In the genomic region with DNA sequence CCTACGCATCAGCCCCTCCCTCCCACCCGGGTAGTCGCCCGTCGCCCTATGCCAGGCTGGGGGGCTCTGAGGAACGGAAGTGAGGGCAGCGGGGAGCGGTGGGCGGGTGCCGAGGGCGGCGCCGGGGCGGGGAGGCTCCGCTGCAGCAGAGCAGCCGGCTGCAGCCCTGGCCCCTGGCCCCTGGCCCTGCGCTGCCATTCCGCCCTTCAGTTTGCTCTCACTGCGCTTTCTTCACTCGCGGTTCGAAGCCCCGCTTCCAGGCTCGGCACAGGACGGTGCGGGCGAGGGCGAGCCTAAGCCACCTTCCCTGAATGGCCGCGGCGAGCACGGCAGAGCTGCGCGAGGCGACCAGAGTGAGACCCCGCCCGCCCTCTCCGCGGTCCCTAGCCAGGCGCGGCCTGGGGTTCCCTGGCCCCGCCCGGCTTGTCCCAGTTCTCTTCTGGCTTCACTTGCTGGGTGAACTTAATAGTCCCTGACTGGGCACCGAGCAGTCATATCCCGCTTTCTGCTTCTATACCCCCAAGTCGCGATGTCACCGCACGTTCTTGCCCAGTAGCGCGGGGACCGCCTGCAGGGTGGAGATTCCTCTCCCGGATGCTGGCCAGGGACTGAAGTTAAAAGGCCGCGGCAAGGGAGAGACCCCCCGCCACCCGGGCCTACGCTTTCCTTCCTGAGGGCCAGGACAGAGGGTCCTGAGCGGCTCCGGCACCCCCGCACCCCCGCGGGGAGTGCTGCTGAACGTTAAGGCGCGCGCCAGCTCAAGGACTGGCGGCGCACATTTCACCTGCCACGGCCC, we compare ENCODE assay signal across 8 cellular contexts. TPM values are rescaled to one million over a fixed set of nuclear protein-coding genes. Genes with fewer than 3 reads are reported as not detected.
DNase-seq lines count a peak whose midpoint lies in the region; ATAC-seq, FAIRE-seq and TF ChIP-seq lines count a peak whose summit lies in the region.

No MANE protein-coding gene starts in this region.

- H3K23ac ChIP-seq in mesenchymal stem cell (ENCODE audit: low read length in 2 of 2), result peak overlapping the region in 1 of 2 experiments; percentile 34

- H2BK5ac ChIP-seq in mesenchymal stem cell (ENCODE audit: low read depth, low read length, poor library complexity, severe bottlenecking), result no peak overlapping the region

- no peak overlapping the region for H2BK12ac ChIP-seq in mesenchymal stem cell (ENCODE audit: low read length in 2 of 2)

- H3K79me1 ChIP-seq in mesenchymal stem cell (replicated peaks; ENCODE audit: low read length, poor library complexity, severe bottlenecking), result peaks cover 16% of the 10 kb centered on the region

- peak overlapping the region in 1 of 2 experiments; percentile 63 for H3K18ac ChIP-seq in mesenchymal stem cell (ENCODE audit: low read depth in 1 of 2, low read length in 2 of 2)

- 0 out of 2 replicates have a peak, but pooled peaks cover 10% of the 10 kb centered on the region for H3K9me3 ChIP-seq in OCI-LY3 (ENCODE audit: insufficient read depth, low read length)
- H3K9me3 ChIP-seq in colonic mucosa, result no peaks in the 10 kb centered on the region
- peaks cover 2% of the 10 kb centered on the region for H3K9me3 ChIP-seq in mesenchymal stem cell (ENCODE audit: control insufficient read depth, low read length)
- no peaks in the 10 kb centered on the region for H3K9me3 ChIP-seq in upper lobe of left lung

- no peak overlapping the region for H2BK15ac ChIP-seq in mesenchymal stem cell (ENCODE audit: low read depth, poor library complexity, severe bottlenecking)

- H4K20me1 ChIP-seq in OCI-LY3 (ENCODE audit: insufficient read depth, low read length), result no peaks in the 10 kb centered on the region

- peak overlapping the region; percentile 89 for H3K4me2 ChIP-seq in OCI-LY3 (ENCODE audit: low read length)
- H3K4me2 ChIP-seq in mesenchymal stem cell (ENCODE audit: low read length, poor library complexity, severe bottlenecking), result peak overlapping the region; percentile 94

- no peak overlapping the region for H4K91ac ChIP-seq in mesenchymal stem cell (ENCODE audit: low read length)

- peak; percentile 40 for ATAC-seq in HG02870 (IDR thresholded peaks at IDR 0.05; ENCODE audit: unreplicated experiment)
- ATAC-seq in upper lobe of left lung (ENCODE audit: low FRiP score in 2 of 2), result peak; percentile 62 to 84

- TF ChIP-seq EP300 in upper lobe of left lung (IDR thresholded peaks at IDR 0.05), result no peak

- H2BK120ac ChIP-seq in mesenchymal stem cell (ENCODE audit: low read depth, low read length), result no peak overlapping the region

- peak; percentile 45 for DNase-seq in activated T-cell treated with anti-CD3 and anti-CD28 coated beads, Interleukin-2, amount 50 U/mL, for 1 hour
- no peak for DNase-seq in activated T-cell treated with anti-CD3 and anti-CD28 coated beads, Interleukin-2, amount 50 U/mL, for 48 hours
- DNase-seq in colonic mucosa (peak; percentile 51), mesenchymal stem cell (peak; percentile 38), upper lobe of left lung (peak in 1 of 2 donors; percentile 82), D721Med (ENCODE audit: insufficient read length, low spot score) (no peak)

- no peak for FAIRE-seq in D721Med (lab: Jason Lieb, UNC)

- H3K27ac ChIP-seq in OCI-LY3 (ENCODE audit: low read length) (peak overlapping the region; percentile 39), colonic mucosa (peak overlapping the region; percentile 93), mesenchymal stem cell (ENCODE audit: low read length, poor library complexity, severe bottlenecking) (no peak overlapping the region), upper lobe of left lung (peak overlapping the region in 1 of 4 donors; percentile 46)

- H4K8ac ChIP-seq in mesenchymal stem cell (ENCODE audit: low read length), result peak overlapping the region; percentile 2

- intact Hi-C loops in colonic mucosa (cut with DNase I), result no loop called here

- peaks cover 38% of the 10 kb centered on the region for H3K79me2 ChIP-seq in OCI-LY3 (ENCODE audit: low read length)

- H3K36me3 ChIP-seq in OCI-LY3 (replicated peaks; ENCODE audit: low read depth, low read length) (peaks cover 27% of the 10 kb centered on the region), colonic mucosa (no peaks in the 10 kb centered on the region), mesenchymal stem cell (ENCODE audit: control insufficient read depth in 1 of 2, insufficient read depth in 2 of 2, low read depth in 1 of 2, low read length in 2 of 2) (peaks cover 0 to 4% of the 10 kb centered on the region in 2 experiments), upper lobe of left lung (no peaks in the 10 kb centered on the region)

- H3K4ac ChIP-seq in mesenchymal stem cell (ENCODE audit: low read depth in 1 of 2, low read length in 2 of 2), result no peak overlapping the region

- H3K4me1 ChIP-seq in OCI-LY3 (ENCODE audit: low read length), result peaks cover 13% of the 10 kb centered on the region
- no peaks in the 10 kb centered on the region for H3K4me1 ChIP-seq in colonic mucosa
- H3K4me1 ChIP-seq in mesenchymal stem cell (ENCODE audit: control insufficient read depth, insufficient read depth, low read depth, low read length), result peaks cover 6% of the 10 kb centered on the region
- peaks cover 15 to 25% (median 19%) of the 10 kb centered on the region in 4 donors for H3K4me1 ChIP-seq in upper lobe of left lung

- under 1% methylated on average over 60 of the region's 70 CpGs for WGBS in mesenchymal stem cell
- WGBS in upper lobe of left lung, 2 donors, result 4% methylated on average over 13 to 45 of the region's 70 CpGs

- no peak for TF ChIP-seq CTCF in OCI-LY3 (IDR thresholded peaks at IDR 0.05; ENCODE audit: low read depth, low read length)
- no peak for TF ChIP-seq CTCF in colonic mucosa (IDR thresholded peaks at IDR 0.05)
- TF ChIP-seq CTCF in upper lobe of left lung (IDR thresholded peaks at IDR 0.05), result no peak
- TF ChIP-seq CTCF in D721Med (IDR thresholded peaks at IDR 0.05; ENCODE audit: insufficient read depth, missing control alignments), result no peak

- H3K9ac ChIP-seq in OCI-LY3 (ENCODE audit: low read length) (peak overlapping the region; percentile 76), colonic mucosa (ENCODE audit: low read depth in 2 of 2, low read length in 2 of 2) (peak overlapping the region; percentile 76 to 93), mesenchymal stem cell (ENCODE audit: low read length) (no peak overlapping the region)

- H2AFZ ChIP-seq in OCI-LY3 (ENCODE audit: low read depth, low read length) (peak overlapping the region; percentile 68), mesenchymal stem cell (ENCODE audit: low read depth, low read length) (peak overlapping the region; percentile 36)

- TF ChIP-seq POLR2A in upper lobe of left lung (IDR thresholded peaks at IDR 0.05), result no peak

- H3K27me3 ChIP-seq in OCI-LY3 (ENCODE audit: low read depth, low read length) (no peaks in the 10 kb centered on the region), colonic mucosa (no peaks in the 10 kb centered on the region), mesenchymal stem cell (ENCODE audit: control insufficient read depth in 1 of 2, insufficient read depth in 1 of 2, low read length in 2 of 2) (peaks cover 6 to 80% of the 10 kb centered on the region in 2 experiments), upper lobe of left lung (peaks cover 0 to 14% (median 5%) of the 10 kb centered on the region in 4 donors)

- no peak overlapping the region for H2AK5ac ChIP-seq in mesenchymal stem cell (ENCODE audit: low read length, severe bottlenecking)

- H3K4me3 ChIP-seq in OCI-LY3 (ENCODE audit: low read length) (peak overlapping the region; percentile 91), colonic mucosa (peak overlapping the region; percentile 95), mesenchymal stem cell (ENCODE audit: insufficient read depth in 1 of 2, low read depth in 1 of 2, low read length in 2 of 2) (peak overlapping the region; percentile 73 to 91), upper lobe of left lung (peak overlapping the region; percentile 52 to 91 (median 70))

- peak overlapping the region in 1 of 2 experiments; percentile 35 for H3K14ac ChIP-seq in mesenchymal stem cell (ENCODE audit: low read length in 2 of 2)

RNA-seq across cellular contexts. Expression of a gene that starts 0.6 kb away (rescaled TPM):
- total RNA-seq in colonic mucosa, result 10 to 100 TPM; 26.3 to 26.9 TPM
- polyA plus RNA-seq in mesenchymal stem cell (2013, experiment 1 of 2), result 0.25 TPM
- polyA plus RNA-seq in mesenchymal stem cell (2013, experiment 2 of 2), result 0.40 TPM
- 1 to 10 TPM in 4 of 6 donors, under 1 TPM in 2; under 0.01 to 7.3 (median 2.9) TPM for total RNA-seq in upper lobe of left lung

Comparison
In these comparisons a context has a peak if more than half of its experiments do, and no peak if none do; other contexts are left out.
1. DNase-seq: peak in activated T-cell treated with anti-CD3 and anti-CD28 coated beads, Interleukin-2, amount 50 U/mL, for 1 hour (single experiment), colonic mucosa (single experiment) and mesenchymal stem cell (single experiment); none in activated T-cell treated with anti-CD3 and anti-CD28 coated beads, Interleukin-2, amount 50 U/mL, for 48 hours (0 of 2) and D721Med (single experiment).
2. Peak in every context shown above with its lines, with median percentiles within 50 percentile points of each other: H3K4me3 ChIP-seq.